ENCODE assay signal across 13 cellular contexts in genomic region chr6:15512126-15512525, GRCh38.
DNase-seq lines count a peak whose midpoint lies in the region; ATAC-seq and TF ChIP-seq lines count a peak whose summit lies in the region.
"Had no signal": no experiment of that assay in that cellular context is flagged by ENCODE, and none has a peak within 500 bp of the region (broad histone marks: within the 10 kb centered on the region; RNA-seq: fewer than 3 reads in every experiment).

No MANE protein-coding gene starts in this region.

- DNase-seq in NCI-H748 (lab: John Stamatoyannopoulos, UW; ENCODE audit: unreplicated experiment), result peak; percentile 26
- no peak for DNase-seq in NCI-H748 treated with DMSO at 0.1 percent for 48 hours (lab: John Stamatoyannopoulos, UW)
- no peak for DNase-seq in Panc1 (ENCODE audit: low read depth, low spot score)
- no peak for DNase-seq in fibroblast of villous mesenchyme (ENCODE audit: low read depth)
- DNase-seq in retinal pigment epithelial cell (ENCODE audit: low read depth), result no peak
- DNase-seq in OCI-M2 (lab: John Stamatoyannopoulos, UW; ENCODE audit: unreplicated experiment), result no peak
- DNase-seq in NCI-H526 treated with DMSO at 0.1 percent for 48 hours (lab: John Stamatoyannopoulos, UW), result no peak
- DNase-seq in Calu3, result no peak
- DNase-seq: activated CD4-positive, alpha-beta T cell treated with anti-CD3 and anti-CD28 coated beads for 36 hours; body of pancreas; H7; naive B cell had no signal

- no peak overlapping the region for H3K27ac ChIP-seq in Panc1 (ENCODE audit: low read length)
- H3K27ac ChIP-seq: BLaER1, body of pancreas had no signal

- no peak overlapping the region for H3K4me3 ChIP-seq in Panc1 (ENCODE audit: low read depth in 2 of 2, low read length in 2 of 2)
- H3K4me3 ChIP-seq in fibroblast of villous mesenchyme (ENCODE audit: low read depth, low read length), result no peak overlapping the region
- no peak overlapping the region for H3K4me3 ChIP-seq in retinal pigment epithelial cell (ENCODE audit: low read length)
- H3K4me3 ChIP-seq: BLaER1, body of pancreas had no signal

- H3K36me3 ChIP-seq in Panc1 (ENCODE audit: control insufficient read depth, insufficient read depth, low read length), result no peaks in the 10 kb centered on the region

- peak; percentile 63 for ATAC-seq in Panc1
- ATAC-seq: activated CD4-positive, alpha-beta T cell treated with anti-CD3 and anti-CD28 coated beads for 36 hours; body of pancreas had no signal

- CTCF ChIA-PET in Panc1 (lab: Charles Lee), result no interaction called here
- CTCF ChIA-PET in Calu3 (lab: Charles Lee), result no interaction called here

- no peaks in the 10 kb centered on the region for H3K27me3 Mint-ChIP-seq in Calu3 (ENCODE audit: unreplicated experiment)
- H3K27me3 Mint-ChIP-seq: activated CD4-positive, alpha-beta T cell treated with anti-CD3 and anti-CD28 coated beads for 36 hours; naive B cell had no signal

- no peak overlapping the region for H3K27ac Mint-ChIP-seq in Calu3 (ENCODE audit: unreplicated experiment)
- H3K27ac Mint-ChIP-seq: activated CD4-positive, alpha-beta T cell treated with anti-CD3 and anti-CD28 coated beads for 36 hours had no signal

- TF ChIP-seq CTCF in Panc1 (IDR thresholded peaks at IDR 0.05), result no peak
- TF ChIP-seq CTCF in fibroblast of villous mesenchyme (IDR thresholded peaks at IDR 0.05; ENCODE audit: insufficient read depth, low read depth, low read length), result peak; percentile 21
- peak; percentile 28 for TF ChIP-seq CTCF in retinal pigment epithelial cell (conservative IDR thresholded peaks at IDR 0.05; ENCODE audit: low read depth, low read length)
- TF ChIP-seq CTCF in Calu3 (IDR thresholded peaks at IDR 0.05; ENCODE audit: unreplicated experiment), result no peak

- H3K4me3 Mint-ChIP-seq in Calu3 (ENCODE audit: low read depth, unreplicated experiment), result no peak overlapping the region
- H3K4me3 Mint-ChIP-seq: activated CD4-positive, alpha-beta T cell treated with anti-CD3 and anti-CD28 coated beads for 36 hours had no signal

- POLR2A ChIA-PET in Panc1 (lab: Charles Lee), result no interaction called here

- no peaks in the 10 kb centered on the region for H3K27me3 ChIP-seq in Panc1 (ENCODE audit: control insufficient read depth, insufficient read depth, low read length)
- H3K27me3 ChIP-seq: BLaER1, body of pancreas had no signal

- no peaks in the 10 kb centered on the region for H3K4me1 ChIP-seq in Panc1 (ENCODE audit: control insufficient read depth, insufficient read depth, low read length)
- H3K4me1 ChIP-seq: body of pancreas had no signal

- intact Hi-C loops in Panc1 (cut with micrococcal nuclease; ENCODE audit: unreplicated experiment) (no loop called here), Calu3 (cut with micrococcal nuclease; ENCODE audit: unreplicated experiment) (no loop called here)

- in situ Hi-C loops in Panc1 (cut with HindIII; ENCODE audit: low pct_unique_long_range_greater_than_20kb, low sequenced_read_pairs), result no loop called here

- no peaks in the 10 kb centered on the region for H3K9me3 Mint-ChIP-seq in Calu3 (ENCODE audit: low read depth, unreplicated experiment)
- H3K9me3 Mint-ChIP-seq: naive B cell had no signal

- BruUV-seq in Panc1 (replicated peaks; lab: Mats Ljungman, UMichigan), result no TSS peak
- BruUV-seq in Calu3 (replicated peaks; lab: Mats Ljungman, UMichigan), result no TSS peak

- peaks cover 21% of the 10 kb centered on the region for H3K36me3 Mint-ChIP-seq in Calu3 (ENCODE audit: insufficient read depth, unreplicated experiment)

- H3K9me3 ChIP-seq in Panc1 (ENCODE audit: control insufficient read depth, insufficient read depth, low read depth, low read length), result no peaks in the 10 kb centered on the region
- H3K9me3 ChIP-seq: BLaER1, body of pancreas had no signal

- H3K4me1 Mint-ChIP-seq in Calu3 (ENCODE audit: low read depth, unreplicated experiment), result no peaks in the 10 kb centered on the region

Comparison
In these comparisons a context has a peak if more than half of its experiments do, and no peak if none do; other contexts are left out.
1. CTCF ChIP-seq: peak in fibroblast of villous mesenchyme (single experiment) and retinal pigment epithelial cell (single experiment); none in Panc1 (single experiment) and Calu3 (single experiment).